In genomic region chr19:37778613-37779138, GRCh38 we compare ENCODE assay signal across 8 cellular contexts. TPM values are rescaled to one million over a fixed set of nuclear protein-coding genes. Genes with fewer than 3 reads are reported as not detected.
DNase-seq lines count a peak whose midpoint lies in the region; ATAC-seq and TF ChIP-seq lines count a peak whose summit lies in the region.

No MANE protein-coding gene starts in this region.

- H3K9me3 Mint-ChIP-seq in activated CD4-positive, alpha-beta T cell treated with anti-CD3 and anti-CD28 coated beads, Interleukin-2, amount 10 ng/mL, durations not matched to agents 24 days and 14 days = peaks cover 40% of the 10 kb centered on the region

- peaks cover 27% of the 10 kb centered on the region for H3K36me3 Mint-ChIP-seq in activated CD4-positive, alpha-beta T cell treated with anti-CD3 and anti-CD28 coated beads, Interleukin-2, amount 10 ng/mL, durations not matched to agents 24 days and 14 days (ENCODE audit: low read depth)

- intact Hi-C loops in activated CD4-positive, alpha-beta T cell treated with anti-CD3 and anti-CD28 coated beads, Interleukin-2, amount 10 ng/mL, durations not matched to agents 24 days and 14 days (cut with micrococcal nuclease) = loop anchor here (1.0 to 10.0 kb wide), 7 partner anchors 59 to 1564 kb away; partner anchors contain the start of genes ZFP30, ZNF146, ZNF383 and ZNF540
- intact Hi-C loops in aorta (cut with DNase I) = no loop called here

- H3K4me3 ChIP-seq in MM.1S (ENCODE audit: low read length) (peak overlapping the region; percentile 92), mesodermal cell (ENCODE audit: extremely low read depth, insufficient read depth, low read length, poor library complexity, severe bottlenecking) (peak overlapping the region; percentile 60), aorta (ENCODE audit: low read length in 2 of 2) (peak overlapping the region; percentile 86 to 99)

- ATAC-seq in aorta (ENCODE audit: low FRiP score) = no peak
- no peak for ATAC-seq in left lobe of liver

- peaks cover 11% of the 10 kb centered on the region for H3K4me1 Mint-ChIP-seq in activated CD4-positive, alpha-beta T cell treated with anti-CD3 and anti-CD28 coated beads, Interleukin-2, amount 10 ng/mL, durations not matched to agents 24 days and 14 days

- peak overlapping the region; percentile 99 for H2AFZ ChIP-seq in MM.1S (ENCODE audit: low read length)

- H3K27ac Mint-ChIP-seq in activated CD4-positive, alpha-beta T cell treated with anti-CD3 and anti-CD28 coated beads, Interleukin-2, amount 10 ng/mL, durations not matched to agents 24 days and 14 days = peak overlapping the region; percentile 92

- no peaks in the 10 kb centered on the region for H3K9me2 ChIP-seq in MM.1S (replicated peaks; ENCODE audit: insufficient read depth, low read length)

- peak overlapping the region; percentile 96 for H3K4me3 Mint-ChIP-seq in activated CD4-positive, alpha-beta T cell treated with anti-CD3 and anti-CD28 coated beads, Interleukin-2, amount 10 ng/mL, durations not matched to agents 24 days and 14 days

- H3K9me3 ChIP-seq in MM.1S (replicated peaks; ENCODE audit: insufficient read depth, low read length) (no peaks in the 10 kb centered on the region), mesodermal cell (ENCODE audit: control insufficient read depth, low read length) (no peaks in the 10 kb centered on the region), aorta (ENCODE audit: control insufficient read depth, low read length) (peaks cover 2% of the 10 kb centered on the region)

- peak overlapping the region; percentile 53 for H3K4me2 ChIP-seq in MM.1S (ENCODE audit: low read depth, low read length)

- H3K9ac ChIP-seq in MM.1S (ENCODE audit: low read length) = peak overlapping the region; percentile 73; the same call in 1 of the 2 replicates

- no peaks in the 10 kb centered on the region for H3F3A ChIP-seq in MM.1S (ENCODE audit: insufficient read depth, low read length)

- 28% methylated on average over 3 of the region's 8 CpGs; no CpG with 5 or more reads in 1 of the 2 experiments for WGBS in mesodermal cell (ENCODE audit: insufficient coverage in 2 of 2), 2 experiments
- WGBS in aorta, 2 donors = 5 to 6% methylated on average over 8 of the region's 8 CpGs

- no peak for DNase-seq in activated CD4-positive, alpha-beta T cell treated with anti-CD3 and anti-CD28 coated beads, Interleukin-2, amount 10 ng/mL, durations not matched to agents 24 days and 14 days
- DNase-seq in activated CD4-positive, alpha-beta T cell treated with anti-CD3 and anti-CD28 coated beads, Interleukin-2, amount 50 U/mL, for 4 hours = no peak
- DNase-seq in MM.1S (no peak), cerebellum (ENCODE audit: low spot score) (peak; percentile 4), aorta (peak in 1 of 2 donors; percentile 48), COLO829 (ENCODE audit: low spot score) (no peak), left lobe of liver (ENCODE audit: low spot score) (no peak)

- no peaks in the 10 kb centered on the region for H4K20me1 ChIP-seq in MM.1S (ENCODE audit: insufficient read depth, low read length)

- no peaks in the 10 kb centered on the region for H3K4me1 ChIP-seq in MM.1S (ENCODE audit: low read length)
- no peaks in the 10 kb centered on the region for H3K4me1 ChIP-seq in mesodermal cell (ENCODE audit: control insufficient read depth, insufficient read depth, low read length, poor library complexity, severe bottlenecking)
- H3K4me1 ChIP-seq in aorta (ENCODE audit: control insufficient read depth in 1 of 2, insufficient read depth in 2 of 2, low read length in 2 of 2) = no peaks in the 10 kb centered on the region

- no peaks in the 10 kb centered on the region for H3K27me3 ChIP-seq in MM.1S (replicated peaks; ENCODE audit: insufficient read depth, low read length)
- no peaks in the 10 kb centered on the region for H3K27me3 ChIP-seq in aorta (ENCODE audit: control insufficient read depth in 1 of 2, insufficient read depth in 2 of 2, low read length in 1 of 2)

- H3K27me3 Mint-ChIP-seq in activated CD4-positive, alpha-beta T cell treated with anti-CD3 and anti-CD28 coated beads, Interleukin-2, amount 10 ng/mL, durations not matched to agents 24 days and 14 days = no peaks in the 10 kb centered on the region

- H3K79me2 ChIP-seq in MM.1S (ENCODE audit: low read length) = no peaks in the 10 kb centered on the region

- H3K36me3 ChIP-seq in MM.1S (replicated peaks; ENCODE audit: insufficient read depth, low read length) (no peaks in the 10 kb centered on the region), mesodermal cell (ENCODE audit: control insufficient read depth, insufficient read depth, low read length) (no peaks in the 10 kb centered on the region), aorta (ENCODE audit: control insufficient read depth in 1 of 2, insufficient read depth in 2 of 2, low read length in 1 of 2) (no peaks in the 10 kb centered on the region)

- no peak overlapping the region for H3K27ac ChIP-seq in MM.1S (ENCODE audit: low read length)
- no peak overlapping the region for H3K27ac ChIP-seq in mesodermal cell (ENCODE audit: low read depth, low read length, severe bottlenecking)
- peak overlapping the region in 1 of 2 donors; percentile 76 for H3K27ac ChIP-seq in aorta (ENCODE audit: low read depth in 1 of 2, low read length in 2 of 2)

- no peak for TF ChIP-seq CTCF in MM.1S (IDR thresholded peaks at IDR 0.05; ENCODE audit: low read length)

RNA-seq across cellular contexts. Expression of gene ZNF573, which starts 0.7 kb away (rescaled TPM):
- 6.5 and 6.8 TPM in 2 replicates for total RNA-seq in activated CD4-positive, alpha-beta T cell treated with anti-CD3 and anti-CD28 coated beads, Interleukin-2, amount 10 ng/mL, durations not matched to agents 24 days and 14 days
- total RNA-seq in cerebellum = 31.0 TPM
- polyA plus RNA-seq in mesodermal cell (2013, experiment 1 of 2) = 2.8 TPM
- polyA plus RNA-seq in mesodermal cell (2013, experiment 2 of 2) = 5.5 TPM
- total RNA-seq in aorta = 10 to 100 TPM in 1 of 2 donors, 1 to 10 TPM in 1; 9.4 to 16.2 TPM
- 1 to 10 TPM; 1.5 to 2.0 TPM for polyA plus RNA-seq in aorta
- total RNA-seq in left lobe of liver = 6.5 TPM

RNA-seq across cellular contexts. Expression of gene ZNF607, which starts 59.1 kb away (rescaled TPM):
- 2.8 and 3.4 TPM in 2 replicates for total RNA-seq in activated CD4-positive, alpha-beta T cell treated with anti-CD3 and anti-CD28 coated beads, Interleukin-2, amount 10 ng/mL, durations not matched to agents 24 days and 14 days
- total RNA-seq in cerebellum = 17.6 TPM
- 7.7 TPM for polyA plus RNA-seq in mesodermal cell (2013, experiment 1 of 2)
- polyA plus RNA-seq in mesodermal cell (2013, experiment 2 of 2) = 7.6 TPM
- 1 to 10 TPM; 5.0 to 8.4 TPM for total RNA-seq in aorta
- 1 to 10 TPM in 1 of 2 donors, under 1 TPM in 1; 0.63 to 4.7 TPM for polyA plus RNA-seq in aorta
- total RNA-seq in left lobe of liver = 1.1 TPM
